10 cellular contexts compared by ENCODE assay signal in genomic region chr11:12841946-12842630, GRCh38.
A peak's percentile ranks its signal among the peaks of the same experiment; 100 is the strongest.
DNase-seq lines count a peak whose midpoint lies in the region; ATAC-seq, FAIRE-seq and TF ChIP-seq lines count a peak whose summit lies in the region.
"Had no signal": no experiment of that assay in that cellular context is flagged by ENCODE, and none has a peak within 500 bp of the region (broad histone marks: within the 10 kb centered on the region; RNA-seq: fewer than 3 reads in every experiment).

No MANE protein-coding gene starts in this region.

- H3K27me3 ChIP-seq in Loucy (ENCODE audit: insufficient read depth, low read length, poor library complexity, severe bottlenecking): no peaks in the 10 kb centered on the region
- H3K27me3 ChIP-seq in astrocyte (ENCODE audit: insufficient read depth, low read length): no peaks in the 10 kb centered on the region
- H3K27me3 ChIP-seq in mesenchymal stem cell (ENCODE audit: control insufficient read depth in 1 of 2, insufficient read depth in 1 of 2, low read length in 2 of 2): no peaks in the 10 kb centered on the region

- H3K36me3 ChIP-seq in Loucy (ENCODE audit: insufficient read depth, low read length) (no peaks in the 10 kb centered on the region), astrocyte (ENCODE audit: insufficient read depth, low read length) (no peaks in the 10 kb centered on the region), mesenchymal stem cell (ENCODE audit: control insufficient read depth in 1 of 2, insufficient read depth in 2 of 2, low read depth in 1 of 2, low read length in 2 of 2) (no peaks in the 10 kb centered on the region)

- no peak overlapping the region for H2BK15ac ChIP-seq in mesenchymal stem cell (ENCODE audit: low read depth, poor library complexity, severe bottlenecking)

- peaks cover 3% of the 10 kb centered on the region for H3K36me3 Mint-ChIP-seq in astrocyte (ENCODE audit: low read depth, unreplicated experiment)
- H3K36me3 Mint-ChIP-seq in activated T-cell treated with anti-CD3 and anti-CD28 coated beads, Interleukin-2, amount 50 U/mL, for 72 hours (ENCODE audit: insufficient read depth in 2 of 2): no peaks in the 10 kb centered on the region

- no peak for ATAC-seq in activated T-cell treated with anti-CD3 and anti-CD28 coated beads, Interleukin-2, amount 50 U/mL, for 72 hours (replicated peaks in 1 of 2)
- no peak for ATAC-seq in GM21360 (IDR thresholded peaks at IDR 0.05; ENCODE audit: unreplicated experiment)

- H3K4me1 ChIP-seq in Loucy (ENCODE audit: insufficient read depth, low read length, poor library complexity, severe bottlenecking): peaks cover 25% of the 10 kb centered on the region
- H3K4me1 ChIP-seq in astrocyte (ENCODE audit: insufficient read depth, low read length): peaks cover 43% of the 10 kb centered on the region
- peaks cover 20% of the 10 kb centered on the region for H3K4me1 ChIP-seq in mesenchymal stem cell (ENCODE audit: control insufficient read depth, insufficient read depth, low read depth, low read length)

- H2AFZ ChIP-seq in Loucy (ENCODE audit: low read length) (no peak overlapping the region), astrocyte (ENCODE audit: low read depth, low read length) (no peak overlapping the region), mesenchymal stem cell (ENCODE audit: low read depth, low read length) (no peak overlapping the region)

- H3K27ac Mint-ChIP-seq in astrocyte (ENCODE audit: unreplicated experiment): no peak overlapping the region
- H3K27ac Mint-ChIP-seq in activated T-cell treated with anti-CD3 and anti-CD28 coated beads, Interleukin-2, amount 50 U/mL, for 72 hours: no peak overlapping the region

- H3K4me3 ChIP-seq in Loucy (ENCODE audit: low read length, poor library complexity, severe bottlenecking) (peak overlapping the region; percentile 29), astrocyte (ENCODE audit: insufficient read depth, low read depth, low read length) (no peak overlapping the region), mesenchymal stem cell (ENCODE audit: insufficient read depth in 1 of 2, low read depth in 1 of 2, low read length in 2 of 2) (peak overlapping the region in 1 of 2 experiments; percentile 1)

- no peak overlapping the region for H2BK5ac ChIP-seq in mesenchymal stem cell (ENCODE audit: low read depth, low read length, poor library complexity, severe bottlenecking)

- H3K9me3 Mint-ChIP-seq in astrocyte (ENCODE audit: unreplicated experiment): no peaks in the 10 kb centered on the region
- no peaks in the 10 kb centered on the region for H3K9me3 Mint-ChIP-seq in activated T-cell treated with anti-CD3 and anti-CD28 coated beads, Interleukin-2, amount 50 U/mL, for 72 hours

- no peak overlapping the region for H3K23ac ChIP-seq in mesenchymal stem cell (ENCODE audit: low read length in 2 of 2)

- H3K18ac ChIP-seq in mesenchymal stem cell (ENCODE audit: low read depth in 1 of 2, low read length in 2 of 2): peak overlapping the region in 1 of 2 experiments; percentile 70

- DNase-seq in DMS79 (lab: John Stamatoyannopoulos, UW) (peak; percentile 70), astrocyte (ENCODE audit: low read depth) (peak; percentile 90), mesenchymal stem cell (peak; percentile 79), T-helper 9 cell (no peak)
- DNase-seq in activated T-cell treated with anti-CD3 and anti-CD28 coated beads, Interleukin-2, amount 50 U/mL, for 72 hours: no peak
- DNase-seq in stimulated activated CD4-positive, alpha-beta T cell treated with anti-CD3 and anti-CD28 coated beads, Interleukin-2, amount 100 ng/mL, for 24 hours: no peak

- peak overlapping the region in 1 of 2 experiments; percentile 28 for H3K4ac ChIP-seq in mesenchymal stem cell (ENCODE audit: low read depth in 1 of 2, low read length in 2 of 2)

- H3K27ac ChIP-seq in astrocyte (ENCODE audit: low read depth, low read length) (peak overlapping the region; percentile 40), mesenchymal stem cell (ENCODE audit: low read length, poor library complexity, severe bottlenecking) (no peak overlapping the region)
- H3K27ac ChIP-seq: HL-60 had no signal

- no peak for FAIRE-seq in astrocyte (lab: Jason Lieb, UNC)
- FAIRE-seq: endometrium had no signal

- no peaks in the 10 kb centered on the region for H3K79me2 ChIP-seq in Loucy (ENCODE audit: insufficient read depth, low read length)
- H3K79me2 ChIP-seq in astrocyte (ENCODE audit: insufficient read depth, low read length): peaks cover 89% of the 10 kb centered on the region

- peaks cover 10% of the 10 kb centered on the region for H3K79me1 ChIP-seq in mesenchymal stem cell (replicated peaks; ENCODE audit: low read length, poor library complexity, severe bottlenecking)

- WGBS in mesenchymal stem cell: 49% methylated on average over 7 of the region's 9 CpGs

- peak overlapping the region; percentile 61 for H3K4me2 ChIP-seq in Loucy (ENCODE audit: low read depth, low read length, poor library complexity, severe bottlenecking)
- H3K4me2 ChIP-seq in astrocyte (ENCODE audit: low read length): peak overlapping the region; percentile 65
- no peak overlapping the region for H3K4me2 ChIP-seq in mesenchymal stem cell (ENCODE audit: low read length, poor library complexity, severe bottlenecking)

- H4K91ac ChIP-seq in mesenchymal stem cell (ENCODE audit: low read length): no peak overlapping the region

- peaks cover 55% of the 10 kb centered on the region for H3K4me1 Mint-ChIP-seq in astrocyte (ENCODE audit: low read depth, unreplicated experiment)
- no peaks in the 10 kb centered on the region for H3K4me1 Mint-ChIP-seq in activated T-cell treated with anti-CD3 and anti-CD28 coated beads, Interleukin-2, amount 50 U/mL, for 72 hours (ENCODE audit: low read depth)

- H3K9me3 ChIP-seq in Loucy (ENCODE audit: insufficient read depth, low read depth, low read length) (no peaks in the 10 kb centered on the region), astrocyte (ENCODE audit: insufficient read depth, low read depth, low read length) (no peaks in the 10 kb centered on the region), mesenchymal stem cell (ENCODE audit: control insufficient read depth, low read length) (no peaks in the 10 kb centered on the region)

- no peak overlapping the region for H4K8ac ChIP-seq in mesenchymal stem cell (ENCODE audit: low read length)

- H2AK5ac ChIP-seq in mesenchymal stem cell (ENCODE audit: low read length, severe bottlenecking): no peak overlapping the region

- no peak overlapping the region for H2BK120ac ChIP-seq in mesenchymal stem cell (ENCODE audit: low read depth, low read length)

- no peaks in the 10 kb centered on the region for H3K27me3 Mint-ChIP-seq in astrocyte (ENCODE audit: low read depth, unreplicated experiment)
- H3K27me3 Mint-ChIP-seq in activated T-cell treated with anti-CD3 and anti-CD28 coated beads, Interleukin-2, amount 50 U/mL, for 72 hours (ENCODE audit: low read depth): peaks cover 23% of the 10 kb centered on the region

- no peaks in the 10 kb centered on the region for H3K9me2 ChIP-seq in Loucy (replicated peaks; ENCODE audit: low read depth, low read length)

- H3K4me3 Mint-ChIP-seq in astrocyte (ENCODE audit: unreplicated experiment): no peak overlapping the region
- H3K4me3 Mint-ChIP-seq in activated T-cell treated with anti-CD3 and anti-CD28 coated beads, Interleukin-2, amount 50 U/mL, for 72 hours: no peak overlapping the region

- no peak overlapping the region for H3K14ac ChIP-seq in mesenchymal stem cell (ENCODE audit: low read length in 2 of 2)

- H4K20me1 ChIP-seq in Loucy (ENCODE audit: insufficient read depth, low read length, poor library complexity, severe bottlenecking): no peaks in the 10 kb centered on the region
- H4K20me1 ChIP-seq in astrocyte (ENCODE audit: insufficient read depth, low read length): peaks cover 67% of the 10 kb centered on the region

- no peaks in the 10 kb centered on the region for H3F3A ChIP-seq in Loucy (ENCODE audit: low read depth)

- H3K9ac ChIP-seq in Loucy (ENCODE audit: low read depth, low read length, poor library complexity, severe bottlenecking) (no peak overlapping the region), astrocyte (ENCODE audit: low read length) (peak overlapping the region; percentile 27), mesenchymal stem cell (ENCODE audit: low read length) (peak overlapping the region; percentile 71)

- H2BK12ac ChIP-seq in mesenchymal stem cell (ENCODE audit: low read length in 2 of 2): no peak overlapping the region

- no peak for TF ChIP-seq CTCF in Loucy (conservative IDR thresholded peaks at IDR 0.05; ENCODE audit: low read length)
- no peak for TF ChIP-seq CTCF in astrocyte (IDR thresholded peaks at IDR 0.05; ENCODE audit: insufficient read depth, low read depth, low read length)

Comparison
In these comparisons a context has a peak if more than half of its experiments do, and no peak if none do; other contexts are left out.
1. DNase-seq: peak in DMS79 (single experiment), astrocyte (single experiment) and mesenchymal stem cell (single experiment); none in T-helper 9 cell (single experiment), activated T-cell treated with anti-CD3 and anti-CD28 coated beads, Interleukin-2, amount 50 U/mL, for 72 hours (0 of 2) and stimulated activated CD4-positive, alpha-beta T cell treated with anti-CD3 and anti-CD28 coated beads, Interleukin-2, amount 100 ng/mL, for 24 hours (0 of 2).